Comparison of ENCODE assay signal across 11 cellular contexts in genomic region chr3:57793737-57794187, GRCh38. TPM values are rescaled to one million over a fixed set of nuclear protein-coding genes. Genes with fewer than 3 reads are reported as not detected.
A peak's percentile ranks its signal among the peaks of the same experiment; 100 is the strongest.
DNase-seq lines count a peak whose midpoint lies in the region; ATAC-seq and TF ChIP-seq lines count a peak whose summit lies in the region.
"Had no signal": no experiment of that assay in that cellular context is flagged by ENCODE, and none has a peak within 500 bp of the region (broad histone marks: within the 10 kb centered on the region; RNA-seq: fewer than 3 reads in every experiment).

No MANE protein-coding gene starts in this region.

- H3K4me1 Mint-ChIP-seq in activated CD8-positive, alpha-beta memory T cell treated with anti-CD3 and anti-CD28 coated beads, Interleukin-2, amount 10 ng/mL, durations not matched to agents 7 days and 5 days = peaks cover 22% of the 10 kb centered on the region

- ATAC-seq in activated CD8-positive, alpha-beta memory T cell treated with anti-CD3 and anti-CD28 coated beads, Interleukin-2, amount 10 ng/mL, durations not matched to agents 7 days and 5 days = peak; percentile 30
- ATAC-seq in HG02852 (IDR thresholded peaks at IDR 0.05; ENCODE audit: unreplicated experiment) = no peak
- ATAC-seq: left lung had no signal

- H3K27ac ChIP-seq in OCI-LY3 (ENCODE audit: low read length) (peak overlapping the region; percentile 24; the same call in 1 of the 2 replicates), brain microvascular endothelial cell (peak overlapping the region; percentile 18), testis (no peak overlapping the region)

- H4K20me1 ChIP-seq in OCI-LY3 (ENCODE audit: insufficient read depth, low read length) = peaks cover 41% of the 10 kb centered on the region

- no peaks in the 10 kb centered on the region for H3K9me3 Mint-ChIP-seq in activated CD8-positive, alpha-beta memory T cell treated with anti-CD3 and anti-CD28 coated beads, Interleukin-2, amount 10 ng/mL, durations not matched to agents 7 days and 5 days (ENCODE audit: low read depth)

- H3K4me3 ChIP-seq in OCI-LY3 (ENCODE audit: low read length) = peak overlapping the region; percentile 38
- H3K4me3 ChIP-seq in brain microvascular endothelial cell (ENCODE audit: low read depth, low read length) = no peak overlapping the region
- no peak overlapping the region for H3K4me3 ChIP-seq in skeletal muscle satellite cell (ENCODE audit: low read length)
- H3K4me3 ChIP-seq in testis = no peak overlapping the region
- H3K4me3 ChIP-seq: left lung had no signal

- in situ Hi-C loops in brain microvascular endothelial cell (cut with HindIII; ENCODE audit: low pct_ligation_motif_present, low sequenced_read_pairs) = no loop called here

- H3K4me1 ChIP-seq in OCI-LY3 (ENCODE audit: low read length) (peaks cover 19% of the 10 kb centered on the region), skeletal muscle satellite cell (ENCODE audit: control insufficient read depth, insufficient read depth, low read length) (peaks cover 23% of the 10 kb centered on the region), testis (peaks cover under 1% of the 10 kb centered on the region)

- TF ChIP-seq CTCF in OCI-LY3 (IDR thresholded peaks at IDR 0.05; ENCODE audit: low read depth, low read length) (no peak), brain microvascular endothelial cell (IDR thresholded peaks at IDR 0.05; ENCODE audit: low read depth, low read length, missing control alignments) (no peak), testis (IDR thresholded peaks at IDR 0.05) (no peak)

- peak overlapping the region; percentile 15; the same call in 1 of the 2 replicates for H3K9ac ChIP-seq in OCI-LY3 (ENCODE audit: low read length)
- H3K9ac ChIP-seq in skeletal muscle satellite cell (ENCODE audit: low read depth, low read length) = no peak overlapping the region

- no peak for DNase-seq in activated CD8-positive, alpha-beta memory T cell treated with anti-CD3 and anti-CD28 coated beads, Interleukin-2, amount 10 ng/mL, durations not matched to agents 7 days and 5 days
- no peak for DNase-seq in activated CD8-positive, alpha-beta memory T cell treated with anti-CD3 and anti-CD28 coated beads, Interleukin-2, amount 50 U/mL, for 4 hours
- DNase-seq in brain microvascular endothelial cell (no peak), testis (no peak)
- DNase-seq in stimulated activated CD8-positive, alpha-beta memory T cell treated with anti-CD3 and anti-CD28 coated beads, Interleukin-4, amount 100 ng/mL, for 48 hours = no peak
- DNase-seq: activated effector memory CD4-positive, alpha-beta T cell treated with Interleukin-2 at 50 U/mL for 16 hours; left lung; nucleus accumbens had no signal

- H3K36me3 ChIP-seq in OCI-LY3 (replicated peaks; ENCODE audit: low read depth, low read length) = no peaks in the 10 kb centered on the region
- no peaks in the 10 kb centered on the region for H3K36me3 ChIP-seq in brain microvascular endothelial cell (replicated peaks)
- no peaks in the 10 kb centered on the region for H3K36me3 ChIP-seq in skeletal muscle satellite cell (ENCODE audit: insufficient read depth, low read length)
- H3K36me3 ChIP-seq in testis (ENCODE audit: low read depth, missing control alignments) = no peaks in the 10 kb centered on the region
- H3K36me3 ChIP-seq: left lung had no signal

- CTCF ChIA-PET in activated CD8-positive, alpha-beta memory T cell treated with anti-CD3 and anti-CD28 coated beads, Interleukin-2, amount 10 ng/mL, durations not matched to agents 7 days and 5 days (lab: Charles Lee) = no interaction called here

- peak overlapping the region; percentile 23 for H3K27ac Mint-ChIP-seq in activated CD8-positive, alpha-beta memory T cell treated with anti-CD3 and anti-CD28 coated beads, Interleukin-2, amount 10 ng/mL, durations not matched to agents 7 days and 5 days

- H3K4me2 ChIP-seq in OCI-LY3 (ENCODE audit: low read length) = peak overlapping the region; percentile 71
- H3K4me2 ChIP-seq in skeletal muscle satellite cell (ENCODE audit: low read length) = peak overlapping the region; percentile 27

- no peaks in the 10 kb centered on the region for H3K9me3 ChIP-seq in OCI-LY3 (ENCODE audit: insufficient read depth, low read length)
- no peaks in the 10 kb centered on the region for H3K9me3 ChIP-seq in skeletal muscle satellite cell (replicated peaks; ENCODE audit: low read length)
- no peaks in the 10 kb centered on the region for H3K9me3 ChIP-seq in testis
- H3K9me3 ChIP-seq: left lung had no signal

- H2AFZ ChIP-seq in OCI-LY3 (ENCODE audit: low read depth, low read length) = no peak overlapping the region

- H3K36me3 Mint-ChIP-seq in activated CD8-positive, alpha-beta memory T cell treated with anti-CD3 and anti-CD28 coated beads, Interleukin-2, amount 10 ng/mL, durations not matched to agents 7 days and 5 days = peaks cover 3% of the 10 kb centered on the region

- no peak overlapping the region for H3K4me3 Mint-ChIP-seq in activated CD8-positive, alpha-beta memory T cell treated with anti-CD3 and anti-CD28 coated beads, Interleukin-2, amount 10 ng/mL, durations not matched to agents 7 days and 5 days

- no peaks in the 10 kb centered on the region for H3K27me3 Mint-ChIP-seq in activated CD8-positive, alpha-beta memory T cell treated with anti-CD3 and anti-CD28 coated beads, Interleukin-2, amount 10 ng/mL, durations not matched to agents 7 days and 5 days

- H3K27me3 ChIP-seq in OCI-LY3 (ENCODE audit: low read depth, low read length) = no peaks in the 10 kb centered on the region
- H3K27me3 ChIP-seq in brain microvascular endothelial cell (replicated peaks) = no peaks in the 10 kb centered on the region
- no peaks in the 10 kb centered on the region for H3K27me3 ChIP-seq in skeletal muscle satellite cell (ENCODE audit: control insufficient read depth, insufficient read depth, low read length)
- H3K27me3 ChIP-seq in testis = no peaks in the 10 kb centered on the region
- H3K27me3 ChIP-seq: left lung had no signal

- 81 to 84% methylated on average over 4 of the region's 4 CpGs for WGBS in testis, 2 donors

- no peak for TF ChIP-seq POLR2A in testis (IDR thresholded peaks at IDR 0.05)

- intact Hi-C loops in testis (cut with DNase I; ENCODE audit: low total_unique reads) = no loop called here

- H3K79me2 ChIP-seq in OCI-LY3 (ENCODE audit: low read length) = peaks cover 66% of the 10 kb centered on the region

RNA-seq across cellular contexts. Expression of gene SLMAP, which starts 37.7 kb away (rescaled TPM):
- 10 to 100 TPM; 57.6 to 69.6 TPM for total RNA-seq in activated CD8-positive, alpha-beta memory T cell treated with anti-CD3 and anti-CD28 coated beads, Interleukin-2, amount 10 ng/mL, durations not matched to agents 7 days and 5 days
- 29.3 and 46.6 TPM in 2 replicates for total RNA-seq in skeletal muscle satellite cell (2012; rRNA removed)
- total RNA-seq in testis = 100 to 1,000 TPM; 120 to 126 TPM
- 58.8 TPM for polyA plus RNA-seq in testis (ENCODE audit: insufficient read depth, low read depth, low replicate concordance)

Comparison
In these comparisons a context has a peak if more than half of its experiments do, and no peak if none do; other contexts are left out.
1. H3K27ac ChIP-seq: peak in OCI-LY3 (single experiment) and brain microvascular endothelial cell (single experiment); none in testis (0 of 2).